1 cellular context compared by ENCODE assay signal in the genomic region with DNA sequence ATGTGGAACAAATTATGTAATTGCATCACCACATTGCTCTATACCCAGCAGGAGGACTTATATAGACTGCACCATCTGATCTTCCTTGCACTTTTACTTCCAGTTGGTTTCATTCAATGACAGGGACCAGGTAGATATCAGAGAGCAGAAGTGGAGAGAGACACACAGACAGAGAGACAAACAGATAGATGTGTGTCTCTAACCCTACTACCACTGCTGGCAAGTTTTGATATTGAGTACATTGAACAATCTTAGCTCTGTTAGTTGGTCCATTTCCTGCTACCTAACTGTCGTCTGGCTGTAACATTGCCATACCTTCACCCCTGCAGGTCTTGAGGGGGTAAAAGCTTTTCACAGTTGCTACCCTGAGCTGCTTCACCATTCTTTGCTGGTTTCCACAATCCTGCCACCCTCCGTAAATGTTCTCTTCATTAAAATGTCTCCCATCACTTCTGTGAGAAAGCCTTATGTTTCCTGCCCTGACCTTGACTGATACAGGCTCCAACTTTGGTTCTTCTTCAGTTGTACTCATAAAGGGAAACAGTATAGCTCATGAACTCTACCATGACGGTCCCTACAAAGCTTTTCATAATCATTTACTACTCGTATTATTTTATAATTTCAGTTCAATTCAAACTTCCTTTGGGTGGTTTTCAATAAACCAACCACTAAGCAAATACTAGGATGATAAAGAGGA.
TF ChIP-seq lines count a peak whose summit lies in the region.

No MANE protein-coding gene starts in this region.

TF ChIP-seq in H1, 55 proteins besides CTCF, POLR2A, EP300 and RAD21 (continued from another document):
- TF ChIP-seq, protein P1, sequence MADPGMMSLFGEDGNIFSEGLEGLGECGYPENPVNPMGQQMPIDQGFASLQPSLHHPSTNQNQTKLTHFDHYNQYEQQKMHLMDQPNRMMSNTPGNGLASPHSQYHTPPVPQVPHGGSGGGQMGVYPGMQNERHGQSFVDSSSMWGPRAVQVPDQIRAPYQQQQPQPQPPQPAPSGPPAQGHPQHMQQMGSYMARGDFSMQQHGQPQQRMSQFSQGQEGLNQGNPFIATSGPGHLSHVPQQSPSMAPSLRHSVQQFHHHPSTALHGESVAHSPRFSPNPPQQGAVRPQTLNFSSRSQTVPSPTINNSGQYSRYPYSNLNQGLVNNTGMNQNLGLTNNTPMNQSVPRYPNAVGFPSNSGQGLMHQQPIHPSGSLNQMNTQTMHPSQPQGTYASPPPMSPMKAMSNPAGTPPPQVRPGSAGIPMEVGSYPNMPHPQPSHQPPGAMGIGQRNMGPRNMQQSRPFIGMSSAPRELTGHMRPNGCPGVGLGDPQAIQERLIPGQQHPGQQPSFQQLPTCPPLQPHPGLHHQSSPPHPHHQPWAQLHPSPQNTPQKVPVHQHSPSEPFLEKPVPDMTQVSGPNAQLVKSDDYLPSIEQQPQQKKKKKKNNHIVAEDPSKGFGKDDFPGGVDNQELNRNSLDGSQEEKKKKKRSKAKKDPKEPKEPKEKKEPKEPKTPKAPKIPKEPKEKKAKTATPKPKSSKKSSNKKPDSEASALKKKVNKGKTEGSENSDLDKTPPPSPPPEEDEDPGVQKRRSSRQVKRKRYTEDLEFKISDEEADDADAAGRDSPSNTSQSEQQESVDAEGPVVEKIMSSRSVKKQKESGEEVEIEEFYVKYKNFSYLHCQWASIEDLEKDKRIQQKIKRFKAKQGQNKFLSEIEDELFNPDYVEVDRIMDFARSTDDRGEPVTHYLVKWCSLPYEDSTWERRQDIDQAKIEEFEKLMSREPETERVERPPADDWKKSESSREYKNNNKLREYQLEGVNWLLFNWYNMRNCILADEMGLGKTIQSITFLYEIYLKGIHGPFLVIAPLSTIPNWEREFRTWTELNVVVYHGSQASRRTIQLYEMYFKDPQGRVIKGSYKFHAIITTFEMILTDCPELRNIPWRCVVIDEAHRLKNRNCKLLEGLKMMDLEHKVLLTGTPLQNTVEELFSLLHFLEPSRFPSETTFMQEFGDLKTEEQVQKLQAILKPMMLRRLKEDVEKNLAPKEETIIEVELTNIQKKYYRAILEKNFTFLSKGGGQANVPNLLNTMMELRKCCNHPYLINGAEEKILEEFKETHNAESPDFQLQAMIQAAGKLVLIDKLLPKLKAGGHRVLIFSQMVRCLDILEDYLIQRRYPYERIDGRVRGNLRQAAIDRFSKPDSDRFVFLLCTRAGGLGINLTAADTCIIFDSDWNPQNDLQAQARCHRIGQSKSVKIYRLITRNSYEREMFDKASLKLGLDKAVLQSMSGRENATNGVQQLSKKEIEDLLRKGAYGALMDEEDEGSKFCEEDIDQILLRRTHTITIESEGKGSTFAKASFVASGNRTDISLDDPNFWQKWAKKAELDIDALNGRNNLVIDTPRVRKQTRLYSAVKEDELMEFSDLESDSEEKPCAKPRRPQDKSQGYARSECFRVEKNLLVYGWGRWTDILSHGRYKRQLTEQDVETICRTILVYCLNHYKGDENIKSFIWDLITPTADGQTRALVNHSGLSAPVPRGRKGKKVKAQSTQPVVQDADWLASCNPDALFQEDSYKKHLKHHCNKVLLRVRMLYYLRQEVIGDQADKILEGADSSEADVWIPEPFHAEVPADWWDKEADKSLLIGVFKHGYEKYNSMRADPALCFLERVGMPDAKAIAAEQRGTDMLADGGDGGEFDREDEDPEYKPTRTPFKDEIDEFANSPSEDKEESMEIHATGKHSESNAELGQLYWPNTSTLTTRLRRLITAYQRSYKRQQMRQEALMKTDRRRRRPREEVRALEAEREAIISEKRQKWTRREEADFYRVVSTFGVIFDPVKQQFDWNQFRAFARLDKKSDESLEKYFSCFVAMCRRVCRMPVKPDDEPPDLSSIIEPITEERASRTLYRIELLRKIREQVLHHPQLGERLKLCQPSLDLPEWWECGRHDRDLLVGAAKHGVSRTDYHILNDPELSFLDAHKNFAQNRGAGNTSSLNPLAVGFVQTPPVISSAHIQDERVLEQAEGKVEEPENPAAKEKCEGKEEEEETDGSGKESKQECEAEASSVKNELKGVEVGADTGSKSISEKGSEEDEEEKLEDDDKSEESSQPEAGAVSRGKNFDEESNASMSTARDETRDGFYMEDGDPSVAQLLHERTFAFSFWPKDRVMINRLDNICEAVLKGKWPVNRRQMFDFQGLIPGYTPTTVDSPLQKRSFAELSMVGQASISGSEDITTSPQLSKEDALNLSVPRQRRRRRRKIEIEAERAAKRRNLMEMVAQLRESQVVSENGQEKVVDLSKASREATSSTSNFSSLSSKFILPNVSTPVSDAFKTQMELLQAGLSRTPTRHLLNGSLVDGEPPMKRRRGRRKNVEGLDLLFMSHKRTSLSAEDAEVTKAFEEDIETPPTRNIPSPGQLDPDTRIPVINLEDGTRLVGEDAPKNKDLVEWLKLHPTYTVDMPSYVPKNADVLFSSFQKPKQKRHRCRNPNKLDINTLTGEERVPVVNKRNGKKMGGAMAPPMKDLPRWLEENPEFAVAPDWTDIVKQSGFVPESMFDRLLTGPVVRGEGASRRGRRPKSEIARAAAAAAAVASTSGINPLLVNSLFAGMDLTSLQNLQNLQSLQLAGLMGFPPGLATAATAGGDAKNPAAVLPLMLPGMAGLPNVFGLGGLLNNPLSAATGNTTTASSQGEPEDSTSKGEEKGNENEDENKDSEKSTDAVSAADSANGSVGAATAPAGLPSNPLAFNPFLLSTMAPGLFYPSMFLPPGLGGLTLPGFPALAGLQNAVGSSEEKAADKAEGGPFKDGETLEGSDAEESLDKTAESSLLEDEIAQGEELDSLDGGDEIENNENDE (IDR thresholded peaks at IDR 0.05; ENCODE audit: insufficient replicate concordance, low read length), result no peak
- no peak for TF ChIP-seq ASH2L (IDR thresholded peaks at IDR 0.05; ENCODE audit: low read length)
